In genomic region chr9:33250458-33250995, GRCh38 we compare ENCODE assay signal across 15 cellular contexts. TPM values are rescaled to one million over a fixed set of nuclear protein-coding genes. Genes with fewer than 3 reads are reported as not detected.
A peak's percentile ranks its signal among the peaks of the same experiment; 100 is the strongest.
DNase-seq lines count a peak whose midpoint lies in the region; ATAC-seq and TF ChIP-seq lines count a peak whose summit lies in the region.
"Had no signal": no experiment of that assay in that cellular context is flagged by ENCODE, and none has a peak within 500 bp of the region (broad histone marks: within the 10 kb centered on the region; RNA-seq: fewer than 3 reads in every experiment).

No MANE protein-coding gene starts in this region.

- peaks cover 52% of the 10 kb centered on the region for H3K36me3 Mint-ChIP-seq in stimulated activated effector memory CD8-positive, alpha-beta T cell treated with anti-CD3 and anti-CD28 coated beads, Interleukin-12 subunit alpha, Interleukin-12 subunit beta, amount 100 ng/mL, for 72 hours

- H3K4me3 Mint-ChIP-seq in stimulated activated effector memory CD8-positive, alpha-beta T cell treated with anti-CD3 and anti-CD28 coated beads, Interleukin-12 subunit alpha, Interleukin-12 subunit beta, amount 100 ng/mL, for 72 hours, result no peak overlapping the region

- no peaks in the 10 kb centered on the region for H3K9me3 ChIP-seq in RWPE2 (ENCODE audit: severe bottlenecking)
- H3K9me3 ChIP-seq: stomach had no signal

- no peak for TF ChIP-seq CTCF in RWPE2 (IDR thresholded peaks at IDR 0.05; ENCODE audit: poor library complexity, severe bottlenecking)
- no peak for TF ChIP-seq CTCF in fibroblast of villous mesenchyme (IDR thresholded peaks at IDR 0.05; ENCODE audit: insufficient read depth, low read depth, low read length)

- no peaks in the 10 kb centered on the region for H3K4me1 ChIP-seq in RWPE2 (ENCODE audit: insufficient read depth, poor library complexity, severe bottlenecking)
- H3K4me1 ChIP-seq: stomach had no signal

- DNase-seq in GM04503 (ENCODE audit: low read depth), result peak; percentile 56
- no peak for DNase-seq in RWPE2 (ENCODE audit: low spot score)
- peak; percentile 66 for DNase-seq in fibroblast of villous mesenchyme (ENCODE audit: low read depth)
- DNase-seq in stimulated activated effector memory CD8-positive, alpha-beta T cell treated with anti-CD3 and anti-CD28 coated beads, Interleukin-12 subunit alpha, Interleukin-12 subunit beta, amount 100 ng/mL, for 72 hours (ENCODE audit: low spot score in 2 of 2), result no peak
- DNase-seq in SK-N-DZ (ENCODE audit: low spot score), result no peak
- DNase-seq in GM19238 (ENCODE audit: insufficient read length, low spot score), result no peak
- DNase-seq: activated CD4-positive, CD25-positive, alpha-beta regulatory T cell treated with anti-CD3 and anti-CD28 coated beads, Interleukin-2, amount 50 U/mL, for 72 hours; cerebellar nuclear complex; NCI-H1092; occipital lobe; stimulated activated CD4-positive, alpha-beta T cell treated with anti-CD3 and anti-CD28 coated beads, Interleukin-4, amount 100 ng/mL, for 24 hours; stomach had no signal

- no peaks in the 10 kb centered on the region for H3K9me3 Mint-ChIP-seq in stimulated activated effector memory CD8-positive, alpha-beta T cell treated with anti-CD3 and anti-CD28 coated beads, Interleukin-12 subunit alpha, Interleukin-12 subunit beta, amount 100 ng/mL, for 72 hours

- H3K4me1 Mint-ChIP-seq in stimulated activated effector memory CD8-positive, alpha-beta T cell treated with anti-CD3 and anti-CD28 coated beads, Interleukin-12 subunit alpha, Interleukin-12 subunit beta, amount 100 ng/mL, for 72 hours, result no peaks in the 10 kb centered on the region

- H3K27me3 ChIP-seq in RWPE2 (ENCODE audit: insufficient read depth, poor library complexity, severe bottlenecking), result no peaks in the 10 kb centered on the region
- H3K27me3 ChIP-seq: stomach had no signal

- H3K36me3 ChIP-seq in RWPE2 (ENCODE audit: low read depth), result peaks cover 34% of the 10 kb centered on the region

- H3K27ac ChIP-seq in RWPE2 (ENCODE audit: poor library complexity, severe bottlenecking), result peak overlapping the region; percentile 0
- H3K27ac ChIP-seq: stomach had no signal

- H3K27ac Mint-ChIP-seq in stimulated activated effector memory CD8-positive, alpha-beta T cell treated with anti-CD3 and anti-CD28 coated beads, Interleukin-12 subunit alpha, Interleukin-12 subunit beta, amount 100 ng/mL, for 72 hours, result peak overlapping the region; percentile 4

- H3K4me3 ChIP-seq in RWPE2 (ENCODE audit: severe bottlenecking) (no peak overlapping the region), fibroblast of villous mesenchyme (ENCODE audit: low read depth, low read length) (no peak overlapping the region)
- H3K4me3 ChIP-seq: stomach had no signal

- peak; percentile 67 for ATAC-seq in RWPE2 (ENCODE audit: low read depth)
- no peak for ATAC-seq in stimulated activated effector memory CD8-positive, alpha-beta T cell treated with anti-CD3 and anti-CD28 coated beads, Interleukin-12 subunit alpha, Interleukin-12 subunit beta, amount 100 ng/mL, for 72 hours
- ATAC-seq in HG03280 (IDR thresholded peaks at IDR 0.05; ENCODE audit: unreplicated experiment), result no peak
- ATAC-seq: SK-N-SH treated with all-trans-retinoic acid at 6 μM for 48 hours had no signal

RNA-seq across cellular contexts. Expression of gene SPINK4, which starts 10.6 kb away (rescaled TPM):
- not detected in 2 replicates for total RNA-seq in fibroblast of villous mesenchyme
- polyA plus RNA-seq in SK-N-DZ (2014; cell fraction: cytosol; rRNA removed), result not detected in 2 replicates
- not detected in 2 replicates for polyA plus RNA-seq in SK-N-DZ (2014; cell fraction: nucleus; rRNA removed)
- total RNA-seq: occipital lobe had no signal
- polyA plus RNA-seq: liver had no signal

RNA-seq across cellular contexts. Expression of gene BAG1, which starts 14.0 kb away (rescaled TPM):
- 9.1 and 21.6 TPM in 2 replicates for total RNA-seq in fibroblast of villous mesenchyme
- 115 and 124 TPM in 2 replicates for polyA plus RNA-seq in SK-N-DZ (2014; cell fraction: cytosol; rRNA removed)
- polyA plus RNA-seq in SK-N-DZ (2014; cell fraction: nucleus; rRNA removed), result 66.0 and 71.5 TPM in 2 replicates

RNA-seq across cellular contexts. Expression of gene CHMP5, which starts 14.3 kb away (rescaled TPM):
- total RNA-seq in fibroblast of villous mesenchyme, result 62.2 and 81.6 TPM in 2 replicates
- polyA plus RNA-seq in SK-N-DZ (2014; cell fraction: cytosol; rRNA removed), result 175 and 178 TPM in 2 replicates
- 64.1 and 123 TPM in 2 replicates for polyA plus RNA-seq in SK-N-DZ (2014; cell fraction: nucleus; rRNA removed)

RNA-seq across cellular contexts. Expression of gene NFX1, which starts 39.8 kb away (rescaled TPM):
- 24.2 and 26.7 TPM in 2 replicates for total RNA-seq in fibroblast of villous mesenchyme
- polyA plus RNA-seq in SK-N-DZ (2014; cell fraction: cytosol; rRNA removed), result 17.0 and 19.4 TPM in 2 replicates
- 16.0 and 25.3 TPM in 2 replicates for polyA plus RNA-seq in SK-N-DZ (2014; cell fraction: nucleus; rRNA removed)

Comparison
In these comparisons a context has a peak if more than half of its experiments do, and no peak if none do; other contexts are left out.
1. DNase-seq: peak in GM04503 (single experiment) and fibroblast of villous mesenchyme (single experiment); none in RWPE2 (single experiment), stimulated activated effector memory CD8-positive, alpha-beta T cell treated with anti-CD3 and anti-CD28 coated beads, Interleukin-12 subunit alpha, Interleukin-12 subunit beta, amount 100 ng/mL, for 72 hours (0 of 2), SK-N-DZ (single experiment) and GM19238 (single experiment).